ENCODE assay signal across 9 cellular contexts in the genomic region with DNA sequence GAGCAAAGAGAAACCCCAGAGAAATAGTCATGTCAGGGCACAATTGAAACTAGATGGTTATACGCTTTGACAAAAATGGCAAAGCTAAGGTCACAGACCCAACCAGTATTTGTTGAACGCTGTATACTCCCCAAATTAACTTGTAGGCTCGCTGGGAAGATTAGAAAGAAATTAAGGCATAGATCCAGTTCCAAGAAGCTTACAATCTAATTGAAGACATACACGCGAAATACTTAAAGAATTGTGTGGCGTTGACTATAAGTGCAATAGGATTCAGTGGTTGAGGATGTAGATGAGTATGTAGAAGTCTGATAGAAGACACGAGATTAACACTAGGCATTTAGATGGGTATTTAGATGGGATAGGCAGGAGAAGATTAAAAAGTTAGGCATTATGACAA. TPM values are rescaled to one million over a fixed set of nuclear protein-coding genes. Genes with fewer than 3 reads are reported as not detected.
DNase-seq lines count a peak whose midpoint lies in the region; ATAC-seq and TF ChIP-seq lines count a peak whose summit lies in the region.
"Had no signal": no experiment of that assay in that cellular context is flagged by ENCODE, and none has a peak within 500 bp of the region (broad histone marks: within the 10 kb centered on the region; RNA-seq: fewer than 3 reads in every experiment).

No MANE protein-coding gene starts in this region.

- ATAC-seq in HCT116 (no peak), GM19395 (IDR thresholded peaks at IDR 0.05; ENCODE audit: unreplicated experiment) (no peak), HG03097 (IDR thresholded peaks at IDR 0.05; ENCODE audit: low FRiP score, unreplicated experiment) (no peak)

- intact Hi-C loops in HCT116 (cut with micrococcal nuclease), result no loop called here

- no peak for DNase-seq in HCT116 (ENCODE audit: low read depth, low spot score)
- DNase-seq in suprapubic skin (ENCODE audit: low spot score in 2 of 2), result no peak
- no peak for DNase-seq in GM19240 (ENCODE audit: insufficient read length, low spot score)
- no peak for DNase-seq in NCI-H345 (lab: John Stamatoyannopoulos, UW)

- H3K4me3 ChIP-seq in HCT116 (replicated peaks in 1 of 2; ENCODE audit: low read depth in 1 of 2, low read length in 2 of 2) (peak overlapping the region; percentile 78 to 95), WI38 (ENCODE audit: low read depth, low read length) (peak overlapping the region; percentile 77), iPS-18c (ENCODE audit: insufficient read depth, low read depth, low read length) (peak overlapping the region; percentile 71), suprapubic skin (peak overlapping the region; percentile 95)

- peak overlapping the region; percentile 94 for H2AFZ ChIP-seq in HCT116 (ENCODE audit: low read depth, low read length, poor library complexity, severe bottlenecking)

- RAD21 ChIA-PET in HCT116 (lab: Charles Lee; ENCODE audit: low non-redundant PET in 1 of 2, low total read pairs in 2 of 2, uncharacterized antibody in 2 of 2, unreplicated experiment in 2 of 2), result interaction anchor here in 1 of 2 experiments (0.6 kb wide), 1 partner anchor 252 kb away, joined by 4 read pairs; no protein-coding TSS in a partner anchor

- H3K27ac ChIP-seq in HCT116 (ENCODE audit: low read depth, low read length) (no peak overlapping the region), suprapubic skin (peak overlapping the region; percentile 90)

- H3K9ac ChIP-seq in HCT116 (ENCODE audit: low read length), result peak overlapping the region; percentile 70

- H3K36me3 ChIP-seq in HCT116 (ENCODE audit: control insufficient read depth in 1 of 2, insufficient read depth in 2 of 2, low read length in 2 of 2), result peaks cover 3 to 6% of the 10 kb centered on the region in 2 experiments; a peak in 2 of 4 replicates
- peaks cover 4% of the 10 kb centered on the region for H3K36me3 ChIP-seq in suprapubic skin

- no peaks in the 10 kb centered on the region for H3K27me3 ChIP-seq in HCT116 (ENCODE audit: insufficient read depth, low read length)
- H3K27me3 ChIP-seq in suprapubic skin, result no peaks in the 10 kb centered on the region

- H3K4me2 ChIP-seq in HCT116 (ENCODE audit: low read length), result peak overlapping the region; percentile 79

- H3K4me1 ChIP-seq in HCT116 (ENCODE audit: control insufficient read depth in 1 of 2, insufficient read depth in 2 of 2, low read length in 2 of 2) (peaks cover 2 to 9% of the 10 kb centered on the region in 2 experiments; a peak in 3 of 4 replicates), suprapubic skin (peaks cover 17% of the 10 kb centered on the region)

- POLR2A ChIA-PET in HCT116 (lab: Charles Lee), result interaction anchor here (0.6 to 1.0 kb wide), 3 partner anchors 9 to 26 kb away, joined by 3 read pairs; no protein-coding TSS in a partner anchor

- 28% methylated on average over 7 of the region's 7 CpGs for WGBS in suprapubic skin

- H3K9me3 ChIP-seq in HCT116 (ENCODE audit: control insufficient read depth in 1 of 2, insufficient read depth in 1 of 2, low read depth in 1 of 2, low read length in 2 of 2) (no peaks in the 10 kb centered on the region), iPS-18c (ENCODE audit: control insufficient read depth, insufficient read depth, low read length) (no peaks in the 10 kb centered on the region), suprapubic skin (no peaks in the 10 kb centered on the region)

- H4K20me1 ChIP-seq in HCT116 (ENCODE audit: insufficient read depth), result no peaks in the 10 kb centered on the region

- BruUV-seq in HCT116 (replicated peaks; lab: Mats Ljungman, UMichigan), result TSS peak; percentile 72

- H3K79me2 ChIP-seq in HCT116 (ENCODE audit: insufficient read depth, low read length), result no peaks in the 10 kb centered on the region; the same call in none of the 2 replicates

- no peaks in the 10 kb centered on the region for H3K9me2 ChIP-seq in HCT116 (ENCODE audit: insufficient read depth)

- TF ChIP-seq CTCF in HCT116 (IDR thresholded peaks at IDR 0.05 in 2 of 3, conservative IDR thresholded peaks at IDR 0.05 in 1 of 3; ENCODE audit: borderline replicate concordance in 1 of 3, insufficient read depth in 1 of 3, low read depth in 2 of 3, low read length in 2 of 3), result no peak
- no peak for TF ChIP-seq CTCF in WI38 (IDR thresholded peaks at IDR 0.05; ENCODE audit: low read depth, low read length)
- no peak for TF ChIP-seq CTCF in suprapubic skin (IDR thresholded peaks at IDR 0.05)

- no peak for TF ChIP-seq EP300 in suprapubic skin (IDR thresholded peaks at IDR 0.05)

- no peak for TF ChIP-seq RAD21 in HCT116 (IDR thresholded peaks at IDR 0.05; ENCODE audit: low read depth)

- TF ChIP-seq POLR2A in HCT116 (IDR thresholded peaks at IDR 0.05; ENCODE audit: borderline replicate concordance, extremely low read depth, insufficient read depth, insufficient read length) (no peak), suprapubic skin (IDR thresholded peaks at IDR 0.05) (no peak)

- CTCF ChIA-PET in HCT116 (lab: Charles Lee), result interaction anchor here (1.1 to 2.2 kb wide), 2 partner anchors 76 to 92 kb away, joined by 5 to 10 read pairs; no protein-coding TSS in a partner anchor

TF ChIP-seq in HCT116, 20 proteins besides CTCF, POLR2A, EP300 and RAD21 (continues in another document):
- TF ChIP-seq EZH2phosphoT487 (IDR thresholded peaks at IDR 0.05; ENCODE audit: borderline replicate concordance), result no peak
- TF ChIP-seq, protein P1, sequence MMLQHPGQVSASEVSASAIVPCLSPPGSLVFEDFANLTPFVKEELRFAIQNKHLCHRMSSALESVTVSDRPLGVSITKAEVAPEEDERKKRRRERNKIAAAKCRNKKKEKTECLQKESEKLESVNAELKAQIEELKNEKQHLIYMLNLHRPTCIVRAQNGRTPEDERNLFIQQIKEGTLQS (IDR thresholded peaks at IDR 0.05), result no peak
- no peak for TF ChIP-seq TCF7L2 (IDR thresholded peaks at IDR 0.05; ENCODE audit: borderline replicate concordance, extremely low read depth, insufficient read depth, insufficient read length)
- TF ChIP-seq ZFX (IDR thresholded peaks at IDR 0.05), result no peak
- no peak for TF ChIP-seq JUND (IDR thresholded peaks at IDR 0.05)
- no peak for TF ChIP-seq ZNF274 (IDR thresholded peaks at IDR 0.05; ENCODE audit: low read depth, low read length)
- TF ChIP-seq SP1 (IDR thresholded peaks at IDR 0.05; ENCODE audit: low read depth), result no peak
- TF ChIP-seq, protein P2, sequence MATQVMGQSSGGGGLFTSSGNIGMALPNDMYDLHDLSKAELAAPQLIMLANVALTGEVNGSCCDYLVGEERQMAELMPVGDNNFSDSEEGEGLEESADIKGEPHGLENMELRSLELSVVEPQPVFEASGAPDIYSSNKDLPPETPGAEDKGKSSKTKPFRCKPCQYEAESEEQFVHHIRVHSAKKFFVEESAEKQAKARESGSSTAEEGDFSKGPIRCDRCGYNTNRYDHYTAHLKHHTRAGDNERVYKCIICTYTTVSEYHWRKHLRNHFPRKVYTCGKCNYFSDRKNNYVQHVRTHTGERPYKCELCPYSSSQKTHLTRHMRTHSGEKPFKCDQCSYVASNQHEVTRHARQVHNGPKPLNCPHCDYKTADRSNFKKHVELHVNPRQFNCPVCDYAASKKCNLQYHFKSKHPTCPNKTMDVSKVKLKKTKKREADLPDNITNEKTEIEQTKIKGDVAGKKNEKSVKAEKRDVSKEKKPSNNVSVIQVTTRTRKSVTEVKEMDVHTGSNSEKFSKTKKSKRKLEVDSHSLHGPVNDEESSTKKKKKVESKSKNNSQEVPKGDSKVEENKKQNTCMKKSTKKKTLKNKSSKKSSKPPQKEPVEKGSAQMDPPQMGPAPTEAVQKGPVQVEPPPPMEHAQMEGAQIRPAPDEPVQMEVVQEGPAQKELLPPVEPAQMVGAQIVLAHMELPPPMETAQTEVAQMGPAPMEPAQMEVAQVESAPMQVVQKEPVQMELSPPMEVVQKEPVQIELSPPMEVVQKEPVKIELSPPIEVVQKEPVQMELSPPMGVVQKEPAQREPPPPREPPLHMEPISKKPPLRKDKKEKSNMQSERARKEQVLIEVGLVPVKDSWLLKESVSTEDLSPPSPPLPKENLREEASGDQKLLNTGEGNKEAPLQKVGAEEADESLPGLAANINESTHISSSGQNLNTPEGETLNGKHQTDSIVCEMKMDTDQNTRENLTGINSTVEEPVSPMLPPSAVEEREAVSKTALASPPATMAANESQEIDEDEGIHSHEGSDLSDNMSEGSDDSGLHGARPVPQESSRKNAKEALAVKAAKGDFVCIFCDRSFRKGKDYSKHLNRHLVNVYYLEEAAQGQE (IDR thresholded peaks at IDR 0.05; ENCODE audit: low read depth), result no peak
- no peak for TF ChIP-seq SIN3A (IDR thresholded peaks at IDR 0.05; ENCODE audit: low read depth)
- TF ChIP-seq, protein P3, sequence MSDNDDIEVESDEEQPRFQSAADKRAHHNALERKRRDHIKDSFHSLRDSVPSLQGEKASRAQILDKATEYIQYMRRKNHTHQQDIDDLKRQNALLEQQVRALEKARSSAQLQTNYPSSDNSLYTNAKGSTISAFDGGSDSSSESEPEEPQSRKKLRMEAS (IDR thresholded peaks at IDR 0.05), result no peak
- TF ChIP-seq CEBPB (IDR thresholded peaks at IDR 0.05; ENCODE audit: low read depth), result no peak
- TF ChIP-seq, protein P4, sequence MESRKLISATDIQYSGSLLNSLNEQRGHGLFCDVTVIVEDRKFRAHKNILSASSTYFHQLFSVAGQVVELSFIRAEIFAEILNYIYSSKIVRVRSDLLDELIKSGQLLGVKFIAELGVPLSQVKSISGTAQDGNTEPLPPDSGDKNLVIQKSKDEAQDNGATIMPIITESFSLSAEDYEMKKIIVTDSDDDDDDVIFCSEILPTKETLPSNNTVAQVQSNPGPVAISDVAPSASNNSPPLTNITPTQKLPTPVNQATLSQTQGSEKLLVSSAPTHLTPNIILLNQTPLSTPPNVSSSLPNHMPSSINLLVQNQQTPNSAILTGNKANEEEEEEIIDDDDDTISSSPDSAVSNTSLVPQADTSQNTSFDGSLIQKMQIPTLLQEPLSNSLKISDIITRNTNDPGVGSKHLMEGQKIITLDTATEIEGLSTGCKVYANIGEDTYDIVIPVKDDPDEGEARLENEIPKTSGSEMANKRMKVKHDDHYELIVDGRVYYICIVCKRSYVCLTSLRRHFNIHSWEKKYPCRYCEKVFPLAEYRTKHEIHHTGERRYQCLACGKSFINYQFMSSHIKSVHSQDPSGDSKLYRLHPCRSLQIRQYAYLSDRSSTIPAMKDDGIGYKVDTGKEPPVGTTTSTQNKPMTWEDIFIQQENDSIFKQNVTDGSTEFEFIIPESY (IDR thresholded peaks at IDR 0.05; ENCODE audit: extremely low read depth, insufficient replicate concordance, low read length), result no peak
- no peak for TF ChIP-seq FOSL1 (IDR thresholded peaks at IDR 0.05; ENCODE audit: low read depth)
- no peak for TF ChIP-seq SRF (IDR thresholded peaks at IDR 0.05; ENCODE audit: low read depth)
- TF ChIP-seq ELF1 (IDR thresholded peaks at IDR 0.05; ENCODE audit: borderline replicate concordance, low read depth), result no peak
- TF ChIP-seq CBX3 (IDR thresholded peaks at IDR 0.05; ENCODE audit: low read depth), result no peak

RNA-seq across cellular contexts. Expression of a gene that starts 0.5 kb away (rescaled TPM):
- total RNA-seq in HCT116 (2021; ENCODE audit: unreplicated experiment) (11.4 TPM), suprapubic skin (1 to 10 TPM in 3 of 4 donors, under 1 TPM in 1; 0.72 to 3.9 (median 2.4) TPM)
- 10.6 and 10.9 TPM in 2 replicates for polyA plus RNA-seq in HCT116 (2012)

RNA-seq across cellular contexts. Expression of a gene that starts 0.6 kb away (rescaled TPM):
- total RNA-seq in HCT116 (2021; ENCODE audit: unreplicated experiment) (42.5 TPM), suprapubic skin (10 to 100 TPM; 19.6 to 82.2 (median 31.2) TPM)
- 20.1 and 26.4 TPM in 2 replicates for polyA plus RNA-seq in HCT116 (2012)

RNA-seq across cellular contexts. Expression of a gene that starts 34.0 kb away (rescaled TPM):
- not detected for total RNA-seq in HCT116 (2021; ENCODE audit: unreplicated experiment)
- 0.10 TPM in 1 of 2 replicates, not detected in the other for polyA plus RNA-seq in HCT116 (2012)
- total RNA-seq in suprapubic skin, result 1 to 10 TPM in 2 of 4 donors, under 1 TPM in 1, not detected in 1; 0.25 to 7.6 (median 1.0) TPM
- total RNA-seq: frontal cortex had no signal
